ENCODE assay signal across 27 cellular contexts in genomic region chr19:32945260-32945659, GRCh38.
"Had no signal": no experiment of that assay in that cellular context is flagged by ENCODE, and none has a peak within 500 bp of the region (broad histone marks: within the 10 kb centered on the region; RNA-seq: fewer than 3 reads in every experiment).

No MANE protein-coding gene starts in this region.

- H3K4me3 ChIP-seq: coronary artery, esophagus squamous epithelium, gastrocnemius medialis, lower lobe of right lung, stomach, suprapubic skin, tibial nerve had no signal

- H3K9me3 ChIP-seq: esophagus squamous epithelium, gastrocnemius medialis, lower lobe of right lung, stomach, suprapubic skin, tibial nerve had no signal

- H3K4me1 ChIP-seq: esophagus squamous epithelium, gastrocnemius medialis, lower lobe of right lung, stomach, suprapubic skin, tibial nerve had no signal

- H3K27me3 ChIP-seq: esophagus squamous epithelium, gastrocnemius medialis, stomach, suprapubic skin, tibial nerve had no signal

- ATAC-seq: activated CD8-positive, alpha-beta memory T cell treated with anti-CD3 and anti-CD28 coated beads, Interleukin-2, amount 10 ng/mL, durations not matched to agents 7 days and 5 days; activated CD8-positive, alpha-beta T cell treated with anti-CD3 and anti-CD28 coated beads for 36 hours; activated naive CD8-positive, alpha-beta T cell treated with anti-CD3 and anti-CD28 coated beads, Interleukin-2, amount 50 U/mL, for 24 hours; gastrocnemius medialis; left colon; lower lobe of right lung; naive thymus-derived CD4-positive, alpha-beta T cell; sciatic nerve; stimulated activated effector memory CD8-positive, alpha-beta T cell treated with anti-CD3 and anti-CD28 coated beads, Interleukin-12 subunit alpha, Interleukin-12 subunit beta, amount 100 ng/mL, for 72 hours had no signal

- DNase-seq: activated CD4-positive, alpha-beta T cell treated with anti-CD3 and anti-CD28 coated beads, Interleukin-2, amount 10 ng/mL, durations not matched to agents 7 days and 5 days; activated CD4-positive, CD25-positive, alpha-beta regulatory T cell treated with anti-CD3 and anti-CD28 coated beads, Interleukin-2, amount 50 U/mL, for 72 hours; activated CD8-positive, alpha-beta memory T cell treated with anti-CD3 and anti-CD28 coated beads, Interleukin-2, amount 10 ng/mL, durations not matched to agents 7 days and 5 days; activated CD8-positive, alpha-beta T cell treated with anti-CD3 and anti-CD28 coated beads for 36 hours; activated effector memory CD4-positive, alpha-beta T cell treated with anti-CD3 and anti-CD28 coated beads, Interleukin-2, amount 50 U/mL, for 16 hours; activated naive CD4-positive, alpha-beta T cell treated with anti-CD3 and anti-CD28 coated beads, Interleukin-2, amount 50 U/mL, for 16 hours; activated naive CD8-positive, alpha-beta T cell treated with anti-CD3 and anti-CD28 coated beads, Interleukin-2, amount 50 U/mL, for 24 hours; activated T-cell treated with anti-CD3 and anti-CD28 coated beads for 4 hours; cerebellar nuclear complex; esophagus squamous epithelium; gastrocnemius medialis; head of caudate nucleus; hypothalamus; islet precursor cell; left colon; lower lobe of right lung; naive thymus-derived CD4-positive, alpha-beta T cell; small intestine; stimulated activated CD4-positive, alpha-beta T cell treated with anti-CD3 and anti-CD28 coated beads, Interleukin-2, amount 100 ng/mL, for 24 hours; stomach had no signal

- H3K27ac ChIP-seq: coronary artery, esophagus squamous epithelium, gastrocnemius medialis, lower lobe of right lung, stomach, suprapubic skin, tibial nerve, VCaP had no signal

- FAIRE-seq: small intestine, urothelium cell line had no signal
